ENCODE assay signal across 22 cellular contexts in the genomic region with DNA sequence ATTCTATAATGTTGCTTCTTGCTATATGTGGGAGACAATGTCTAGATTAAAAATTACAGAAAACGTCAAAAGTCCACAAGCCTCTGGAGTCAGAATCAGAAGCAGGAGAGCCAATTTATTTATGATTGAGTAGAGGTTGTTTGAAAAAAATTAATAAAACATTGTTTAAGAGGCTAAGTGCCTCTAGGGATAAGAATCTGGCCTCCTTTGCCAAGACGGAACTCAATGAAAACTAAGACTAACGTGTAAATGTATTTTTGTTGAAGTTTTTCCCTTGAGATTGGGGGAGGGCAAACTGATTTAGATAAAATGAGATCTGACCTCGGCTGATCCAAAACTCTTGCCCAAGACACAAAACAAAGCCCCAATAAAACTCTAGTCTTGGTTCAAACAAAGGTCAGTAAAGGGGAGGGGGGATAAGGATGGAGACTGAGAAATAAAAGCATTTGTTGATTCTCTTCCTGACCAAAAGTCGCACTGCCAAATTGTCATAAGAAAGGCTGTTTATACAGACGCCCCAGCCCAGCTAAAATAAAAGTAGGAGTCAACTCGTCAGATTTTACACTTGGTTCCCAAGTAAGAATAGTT.
DNase-seq lines count a peak whose midpoint lies in the region; ATAC-seq, FAIRE-seq and TF ChIP-seq lines count a peak whose summit lies in the region.
"Had no signal": no experiment of that assay in that cellular context is flagged by ENCODE, and none has a peak within 500 bp of the region (broad histone marks: within the 10 kb centered on the region; RNA-seq: fewer than 3 reads in every experiment).

No MANE protein-coding gene starts in this region.

- TF ChIP-seq CTCF in LNCaP clone FGC (IDR thresholded peaks at IDR 0.05; ENCODE audit: control insufficient read depth, extremely low read depth, insufficient read depth) = no peak
- no peak for TF ChIP-seq CTCF in nephron progenitor cell (IDR thresholded peaks at IDR 0.05)

- H3K4me3 ChIP-seq in LNCaP clone FGC (ENCODE audit: low read depth, low read length) (no peak overlapping the region), subcutaneous abdominal adipose tissue (ENCODE audit: low read depth in 1 of 5, low read length in 5 of 5) (peak overlapping the region in 1 of 5 donors; percentile 28)
- H3K4me3 ChIP-seq: ovary, suprapubic skin had no signal

- peaks cover 12% of the 10 kb centered on the region for H3K4me1 Mint-ChIP-seq in nephron progenitor cell
- no peaks in the 10 kb centered on the region for H3K4me1 Mint-ChIP-seq in stimulated activated memory B cell treated with anti-CD40 and anti-IgM and Interleukin-4, amounts not matched to agents 10 μg/mL and 1 μg/mL and 100 μg/mL, for 72 hours
- peaks cover 4% of the 10 kb centered on the region for H3K4me1 Mint-ChIP-seq in activated T-cell treated with anti-CD3 and anti-CD28 coated beads, Interleukin-2, amount 50 U/mL, for 72 hours (ENCODE audit: low read depth)

- no peak overlapping the region for H3K9ac ChIP-seq in subcutaneous abdominal adipose tissue (ENCODE audit: low read length in 5 of 5)

- intact Hi-C loops in Right ventricle myocardium superior (cut with DNase I) = no loop called here

- no peaks in the 10 kb centered on the region for H3K27me3 Mint-ChIP-seq in nephron progenitor cell (ENCODE audit: low read depth, poor library complexity)
- H3K27me3 Mint-ChIP-seq in stimulated activated memory B cell treated with anti-CD40 and anti-IgM and Interleukin-4, amounts not matched to agents 10 μg/mL and 1 μg/mL and 100 μg/mL, for 72 hours = no peaks in the 10 kb centered on the region
- H3K27me3 Mint-ChIP-seq in activated T-cell treated with anti-CD3 and anti-CD28 coated beads, Interleukin-2, amount 50 U/mL, for 72 hours (ENCODE audit: low read depth) = no peaks in the 10 kb centered on the region

- no peak overlapping the region for H3K4me3 Mint-ChIP-seq in nephron progenitor cell
- no peak overlapping the region for H3K4me3 Mint-ChIP-seq in stimulated activated memory B cell treated with anti-CD40 and anti-IgM and Interleukin-4, amounts not matched to agents 10 μg/mL and 1 μg/mL and 100 μg/mL, for 72 hours
- no peak overlapping the region for H3K4me3 Mint-ChIP-seq in activated T-cell treated with anti-CD3 and anti-CD28 coated beads, Interleukin-2, amount 50 U/mL, for 72 hours
- H3K4me3 Mint-ChIP-seq: activated CD8-positive, alpha-beta memory T cell treated with anti-CD3 and anti-CD28 coated beads, Interleukin-2, amount 10 ng/mL, durations not matched to agents 7 days and 5 days; activated naive CD8-positive, alpha-beta T cell; activated T-helper 1 cell treated with anti-CD3 and anti-CD28 coated beads, Interleukin-12 subunit alpha, Interleukin-12 subunit beta, Interleukin-2, Interleukin-4 antibody, amounts not matched to agents 30 ng/mL and 10 ng/mL and 1 ng/mL, durations not matched to agents 14 hours and 24 hours and 36 hours had no signal

- H3K9me3 Mint-ChIP-seq in nephron progenitor cell = peaks cover 30% of the 10 kb centered on the region
- H3K9me3 Mint-ChIP-seq in stimulated activated memory B cell treated with anti-CD40 and anti-IgM and Interleukin-4, amounts not matched to agents 10 μg/mL and 1 μg/mL and 100 μg/mL, for 72 hours = peaks cover 12% of the 10 kb centered on the region
- peaks cover 0 to 14% of the 10 kb centered on the region in 2 donors for H3K9me3 Mint-ChIP-seq in activated T-cell treated with anti-CD3 and anti-CD28 coated beads, Interleukin-2, amount 50 U/mL, for 72 hours

- FAIRE-seq in RCC 7860 (lab: Jason Lieb, UNC) = no peak

- peaks cover 6% of the 10 kb centered on the region for H3K36me3 Mint-ChIP-seq in nephron progenitor cell (ENCODE audit: low read depth)
- H3K36me3 Mint-ChIP-seq in stimulated activated memory B cell treated with anti-CD40 and anti-IgM and Interleukin-4, amounts not matched to agents 10 μg/mL and 1 μg/mL and 100 μg/mL, for 72 hours = no peaks in the 10 kb centered on the region
- peaks cover 0 to 5% of the 10 kb centered on the region in 2 donors for H3K36me3 Mint-ChIP-seq in activated T-cell treated with anti-CD3 and anti-CD28 coated beads, Interleukin-2, amount 50 U/mL, for 72 hours (ENCODE audit: insufficient read depth in 2 of 2)

- ATAC-seq in Right ventricle myocardium superior (ENCODE audit: poor library complexity) = peak; percentile 84
- no peak for ATAC-seq in stimulated activated memory B cell treated with anti-CD40 and anti-IgM and Interleukin-4, amounts not matched to agents 10 μg/mL and 1 μg/mL and 100 μg/mL, for 72 hours
- ATAC-seq in activated T-cell treated with anti-CD3 and anti-CD28 coated beads, Interleukin-2, amount 50 U/mL, for 72 hours (replicated peaks in 1 of 2) = no peak
- ATAC-seq: activated CD8-positive, alpha-beta memory T cell treated with anti-CD3 and anti-CD28 coated beads, Interleukin-2, amount 10 ng/mL, durations not matched to agents 7 days and 5 days had no signal

- H3K27me3 ChIP-seq in subcutaneous abdominal adipose tissue (ENCODE audit: control insufficient read depth in 5 of 5, insufficient read depth in 4 of 5, low read length in 5 of 5) = no peaks in the 10 kb centered on the region
- H3K27me3 ChIP-seq: ovary, suprapubic skin had no signal

- DNase-seq in LNCaP clone FGC (ENCODE audit: low read depth) (peak; percentile 99), Right ventricle myocardium superior (no peak), nephron progenitor cell (no peak), RCC 7860 (ENCODE audit: low spot score) (no peak)
- no peak for DNase-seq in activated T-cell treated with anti-CD3 and anti-CD28 coated beads, Interleukin-2, amount 50 U/mL, for 72 hours
- DNase-seq: activated CD8-positive, alpha-beta memory T cell treated with anti-CD3 and anti-CD28 coated beads, Interleukin-2, amount 10 ng/mL, durations not matched to agents 7 days and 5 days; cerebellar nuclear complex; DMS79 treated with DMSO at 0.1 percent for 48 hours; foreskin fibroblast; islet precursor cell; NCI-H1694; NCI-H69; OCI-M1; ovary; SHP77 treated with DMSO at 0.1 percent for 48 hours; stimulated activated CD4-positive, alpha-beta T cell treated with anti-CD3 and anti-CD28 coated beads, Interleukin-1b, Interleukin-23, amount 100 ng/mL, for 48 hours; T-helper 1 cell had no signal

- peak overlapping the region; percentile 31 for H3K27ac ChIP-seq in subcutaneous abdominal adipose tissue (ENCODE audit: low read depth, low read length)
- H3K27ac ChIP-seq: ovary, suprapubic skin had no signal

- H3K9me3 ChIP-seq in subcutaneous abdominal adipose tissue (ENCODE audit: control insufficient read depth in 5 of 5, low read length in 5 of 5) = peaks cover 0 to 10% (median 0%) of the 10 kb centered on the region in 5 donors
- H3K9me3 ChIP-seq: ovary, suprapubic skin had no signal

- H3K4me1 ChIP-seq in subcutaneous abdominal adipose tissue (ENCODE audit: control insufficient read depth in 5 of 5, insufficient read depth in 5 of 5, low read length in 5 of 5) = peaks cover 0 to 26% (median 18%) of the 10 kb centered on the region in 5 donors
- H3K4me1 ChIP-seq: suprapubic skin had no signal

- no peaks in the 10 kb centered on the region for H3K36me3 ChIP-seq in subcutaneous abdominal adipose tissue (ENCODE audit: control insufficient read depth in 5 of 5, insufficient read depth in 5 of 5, low read length in 5 of 5)
- H3K36me3 ChIP-seq: ovary, suprapubic skin had no signal

- peak overlapping the region; percentile 70 for H3K27ac Mint-ChIP-seq in nephron progenitor cell
- no peak overlapping the region for H3K27ac Mint-ChIP-seq in stimulated activated memory B cell treated with anti-CD40 and anti-IgM and Interleukin-4, amounts not matched to agents 10 μg/mL and 1 μg/mL and 100 μg/mL, for 72 hours
- no peak overlapping the region for H3K27ac Mint-ChIP-seq in activated T-cell treated with anti-CD3 and anti-CD28 coated beads, Interleukin-2, amount 50 U/mL, for 72 hours
- H3K27ac Mint-ChIP-seq: activated CD8-positive, alpha-beta memory T cell treated with anti-CD3 and anti-CD28 coated beads, Interleukin-2, amount 10 ng/mL, durations not matched to agents 7 days and 5 days; activated naive CD8-positive, alpha-beta T cell; activated T-helper 1 cell treated with anti-CD3 and anti-CD28 coated beads, Interleukin-12 subunit alpha, Interleukin-12 subunit beta, Interleukin-2, Interleukin-4 antibody, amounts not matched to agents 30 ng/mL and 10 ng/mL and 1 ng/mL, durations not matched to agents 14 hours and 24 hours and 36 hours had no signal
